ENCODE assay signal across 9 cellular contexts in the genomic region with DNA sequence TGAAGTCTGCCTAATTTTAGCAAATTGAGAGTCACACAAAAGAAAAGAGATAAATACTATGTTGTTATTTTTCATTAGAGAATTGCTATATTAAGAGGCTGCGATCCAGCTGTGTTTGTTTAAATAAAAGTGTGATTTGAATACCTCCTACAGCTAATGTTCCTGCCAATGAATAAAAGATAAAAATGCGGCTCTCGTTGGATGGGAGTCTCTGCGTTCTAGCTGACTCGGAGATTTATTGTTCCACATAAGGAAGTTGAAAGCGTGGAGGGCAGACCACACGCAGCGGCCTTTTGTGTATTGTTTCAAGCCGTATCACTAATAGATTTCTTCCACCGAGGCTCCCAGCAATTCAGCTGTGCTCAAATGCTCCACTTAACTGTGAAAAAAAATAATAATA.
DNase-seq lines count a peak whose midpoint lies in the region; ATAC-seq and TF ChIP-seq lines count a peak whose summit lies in the region.
"Had no signal": no experiment of that assay in that cellular context is flagged by ENCODE, and none has a peak within 500 bp of the region (broad histone marks: within the 10 kb centered on the region; RNA-seq: fewer than 3 reads in every experiment).

No MANE protein-coding gene starts in this region.

- H3K4me1 ChIP-seq in osteoblast (ENCODE audit: insufficient read depth, low read length): peaks cover 3% of the 10 kb centered on the region
- no peaks in the 10 kb centered on the region for H3K4me1 ChIP-seq in Peyer's patch

- TF ChIP-seq CTCF in LNCaP clone FGC (IDR thresholded peaks at IDR 0.05; ENCODE audit: control insufficient read depth, extremely low read depth, insufficient read depth) (no peak), osteoblast (IDR thresholded peaks at IDR 0.05; ENCODE audit: extremely low read depth, low read depth, low read length) (no peak), Peyer's patch (IDR thresholded peaks at IDR 0.05) (no peak)

- H3K4me3 ChIP-seq in LNCaP clone FGC (ENCODE audit: low read depth, low read length): no peak overlapping the region
- H3K4me3 ChIP-seq in osteoblast (ENCODE audit: insufficient read depth, low read length): no peak overlapping the region
- no peak overlapping the region for H3K4me3 ChIP-seq in Peyer's patch

- TF ChIP-seq POLR2A in Peyer's patch (IDR thresholded peaks at IDR 0.05): no peak

- no peaks in the 10 kb centered on the region for H3K36me3 ChIP-seq in osteoblast (ENCODE audit: insufficient read depth, low read length)
- no peaks in the 10 kb centered on the region for H3K36me3 ChIP-seq in Peyer's patch

- H3K9me3 ChIP-seq in osteoblast (ENCODE audit: low read depth, low read length): no peaks in the 10 kb centered on the region
- no peaks in the 10 kb centered on the region for H3K9me3 ChIP-seq in Peyer's patch

- H4K20me1 ChIP-seq in osteoblast (ENCODE audit: insufficient read depth, low read length): no peaks in the 10 kb centered on the region

- H3K27ac ChIP-seq in osteoblast (ENCODE audit: low read depth, low read length) (no peak overlapping the region), Peyer's patch (no peak overlapping the region)
- H3K27ac ChIP-seq: HL-60 had no signal

- DNase-seq in LNCaP clone FGC (ENCODE audit: low read depth) (peak; percentile 44), NCI-H345 (lab: John Stamatoyannopoulos, UW) (peak; percentile 77), dermis blood vessel endothelial cell (peak; percentile 80), osteoblast (ENCODE audit: insufficient read length, low spot score, missing footprints) (no peak), glomerular visceral epithelial cell (ENCODE audit: extremely low spot score) (no peak), germinal center (ENCODE audit: low spot score) (no peak), Peyer's patch (no peak)

- peak overlapping the region; percentile 58 for H3K4me2 ChIP-seq in osteoblast (ENCODE audit: insufficient read depth, low read length)

- no peak for ATAC-seq in esophagus mucosa

- H3K79me2 ChIP-seq in osteoblast (ENCODE audit: insufficient read depth, low read length): no peaks in the 10 kb centered on the region

- H3K27me3 ChIP-seq in osteoblast (ENCODE audit: insufficient read depth, low read length) (no peaks in the 10 kb centered on the region), Peyer's patch (no peaks in the 10 kb centered on the region)

- peak overlapping the region; percentile 50 for H2AFZ ChIP-seq in osteoblast (ENCODE audit: low read length)

Comparison
In these comparisons a context has a peak if more than half of its experiments do, and no peak if none do; other contexts are left out.
1. DNase-seq: peak in LNCaP clone FGC (single experiment), NCI-H345 (single experiment) and dermis blood vessel endothelial cell (single experiment); none in osteoblast (single experiment), glomerular visceral epithelial cell (single experiment), germinal center (single experiment) and Peyer's patch (0 of 3).